Comparison of ENCODE assay signal across 15 cellular contexts in the genomic region with DNA sequence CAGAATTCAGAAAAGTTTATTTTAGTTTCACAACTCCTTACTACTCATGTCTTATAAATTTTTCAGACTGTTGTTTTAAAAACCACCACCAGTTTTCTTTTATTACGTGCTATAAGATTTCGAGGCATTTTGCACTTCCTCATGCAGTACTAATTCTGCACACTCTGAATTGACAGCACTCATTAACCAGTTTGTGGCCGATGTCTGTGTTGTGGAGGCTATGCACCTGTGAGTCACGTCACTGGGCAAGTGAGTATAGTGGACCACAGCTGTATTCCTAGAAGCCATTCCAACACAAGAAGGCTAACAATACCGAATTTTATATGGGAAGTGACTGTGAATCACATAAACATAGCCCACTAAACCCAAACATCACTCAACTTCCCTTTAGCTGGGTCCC. TPM values are rescaled to one million over a fixed set of nuclear protein-coding genes. Genes with fewer than 3 reads are reported as not detected.
DNase-seq lines count a peak whose midpoint lies in the region; TF ChIP-seq lines count a peak whose summit lies in the region.
"Had no signal": no experiment of that assay in that cellular context is flagged by ENCODE, and none has a peak within 500 bp of the region (broad histone marks: within the 10 kb centered on the region; RNA-seq: fewer than 3 reads in every experiment).

No MANE protein-coding gene starts in this region.

- H3K4me1 Mint-ChIP-seq in Caco-2 (ENCODE audit: low read depth, unreplicated experiment): peaks cover 11% of the 10 kb centered on the region
- H3K4me1 Mint-ChIP-seq: CD8-positive, alpha-beta memory T cell had no signal

- peak overlapping the region; percentile 96 for H3K27ac ChIP-seq in cingulate gyrus (ENCODE audit: low read depth, low read length)
- peak overlapping the region; percentile 85 for H3K27ac ChIP-seq in substantia nigra (ENCODE audit: low read depth, low read length, poor library complexity, severe bottlenecking)
- H3K27ac ChIP-seq in spleen: no peak overlapping the region
- no peak overlapping the region for H3K27ac ChIP-seq in mesendoderm (ENCODE audit: low read depth, low read length)
- H3K27ac ChIP-seq: BLaER1 treated with 17β-estradiol and CSF1 and Interleukin-3, amounts not matched to agents 10 nM and 100 nM; RWPE1 had no signal

- H3K79me1 ChIP-seq in mesendoderm (ENCODE audit: low read length): no peaks in the 10 kb centered on the region

- H4K8ac ChIP-seq in mesendoderm (ENCODE audit: low read depth, low read length): no peak overlapping the region

- H3K9ac ChIP-seq in mesendoderm (ENCODE audit: low read length): no peak overlapping the region
- H3K9ac ChIP-seq: BLaER1 treated with 17β-estradiol and CSF1 and Interleukin-3, amounts not matched to agents 10 nM and 100 nM had no signal

- H3K4me1 ChIP-seq in spleen (peaks cover under 1 to 32% (median 11%) of the 10 kb centered on the region in 6 donors), Caco-2 (peaks cover 8% of the 10 kb centered on the region), mesendoderm (ENCODE audit: control insufficient read depth, low read depth, low read length) (no peaks in the 10 kb centered on the region)
- H3K4me1 ChIP-seq: BLaER1 treated with 17β-estradiol and CSF1 and Interleukin-3, amounts not matched to agents 10 nM and 100 nM had no signal

- H3K27me3 ChIP-seq in MG63 (no peaks in the 10 kb centered on the region), spleen (replicated peaks in 1 of 7) (no peaks in the 10 kb centered on the region), Caco-2 (replicated peaks; ENCODE audit: control insufficient read depth, insufficient read depth, low read length) (no peaks in the 10 kb centered on the region), mesendoderm (ENCODE audit: insufficient read depth, low read length, poor library complexity) (no peaks in the 10 kb centered on the region)
- H3K27me3 ChIP-seq: BLaER1 treated with 17β-estradiol and CSF1 and Interleukin-3, amounts not matched to agents 10 nM and 100 nM had no signal

- H2BK120ac ChIP-seq in mesendoderm (ENCODE audit: low read depth, low read length): no peak overlapping the region

- H3K9me3 Mint-ChIP-seq in Caco-2 (ENCODE audit: unreplicated experiment): no peaks in the 10 kb centered on the region

- intact Hi-C loops in spleen (cut with DNase I; ENCODE audit: low total_unique reads) (loop anchor here (10.0 kb wide), 1 partner anchor 378 kb away; no protein-coding TSS in a partner anchor), Caco-2 (cut with micrococcal nuclease; ENCODE audit: unreplicated experiment) (loop anchor here (10.0 kb wide), 2 partner anchors 228 to 388 kb away; no protein-coding TSS in a partner anchor)

- no peak overlapping the region for H2AK5ac ChIP-seq in mesendoderm (ENCODE audit: low read length)

- H2BK15ac ChIP-seq in mesendoderm (replicated peaks; ENCODE audit: low read depth): no peak overlapping the region

- H3K9me3 ChIP-seq in MG63: no peaks in the 10 kb centered on the region
- no peaks in the 10 kb centered on the region for H3K9me3 ChIP-seq in spleen
- no peaks in the 10 kb centered on the region for H3K9me3 ChIP-seq in Caco-2
- H3K9me3 ChIP-seq: BLaER1 treated with 17β-estradiol and CSF1 and Interleukin-3, amounts not matched to agents 10 nM and 100 nM had no signal

- H3K56ac ChIP-seq in mesendoderm (ENCODE audit: low read length): no peak overlapping the region

- peaks cover 3% of the 10 kb centered on the region for H3K27me3 Mint-ChIP-seq in Caco-2 (ENCODE audit: insufficient read depth, unreplicated experiment)

- no peak overlapping the region for H2BK5ac ChIP-seq in mesendoderm (ENCODE audit: low read length)

- TF ChIP-seq POLR2A in spleen (IDR thresholded peaks at IDR 0.05): no peak

- no peak overlapping the region for H3K4ac ChIP-seq in mesendoderm (ENCODE audit: low read depth, low read length)

- no TSS peak for BruUV-seq in Caco-2 (replicated peaks; lab: Mats Ljungman, UMichigan)

- H3K27ac Mint-ChIP-seq in Caco-2 (ENCODE audit: unreplicated experiment): no peak overlapping the region
- H3K27ac Mint-ChIP-seq: CD8-positive, alpha-beta memory T cell; HFFc6 had no signal

- no peaks in the 10 kb centered on the region for H3K36me3 Mint-ChIP-seq in Caco-2 (ENCODE audit: insufficient read depth, unreplicated experiment)
- H3K36me3 Mint-ChIP-seq: CD8-positive, alpha-beta memory T cell had no signal

- H3K4me3 ChIP-seq in MG63 (no peak overlapping the region), spleen (no peak overlapping the region), Caco-2 (ENCODE audit: low read depth, low read length) (no peak overlapping the region), mesendoderm (ENCODE audit: low read length) (no peak overlapping the region)
- H3K4me3 ChIP-seq: BLaER1 treated with 17β-estradiol and CSF1 and Interleukin-3, amounts not matched to agents 10 nM and 100 nM had no signal

- H3K18ac ChIP-seq in mesendoderm (ENCODE audit: low read length): no peak overlapping the region

- WGBS in spleen, 5 donors: 54 to 62% (median 58%) methylated on average over 5 of the region's 5 CpGs
- WGBS in mesendoderm (ENCODE audit: extremely low coverage, insufficient coverage, low lambda C conversion rate): no CpG with 5 or more reads among the region's 5 CpGs

- H4K5ac ChIP-seq in mesendoderm (ENCODE audit: low read length): no peak overlapping the region

- TF ChIP-seq CTCF in spleen (IDR thresholded peaks at IDR 0.05 in 8 of 11, conservative IDR thresholded peaks at IDR 0.05 in 3 of 11) (no peak), Caco-2 (IDR thresholded peaks at IDR 0.05; ENCODE audit: insufficient read depth in 1 of 2, low read depth in 1 of 2, low read length in 1 of 2, severe bottlenecking in 1 of 2, unreplicated experiment in 1 of 2) (no peak)

- no peak overlapping the region for H3K23ac ChIP-seq in mesendoderm (ENCODE audit: low read length)

- H3K4me2 ChIP-seq in mesendoderm (ENCODE audit: low read length): no peak overlapping the region
- H3K4me2 ChIP-seq: BLaER1 treated with 17β-estradiol and CSF1 and Interleukin-3, amounts not matched to agents 10 nM and 100 nM had no signal

- no peak overlapping the region for H3K4me3 Mint-ChIP-seq in Caco-2 (ENCODE audit: unreplicated experiment)
- H3K4me3 Mint-ChIP-seq: CD8-positive, alpha-beta memory T cell; HFFc6 had no signal

- H3K36me3 ChIP-seq in MG63: no peaks in the 10 kb centered on the region
- no peaks in the 10 kb centered on the region for H3K36me3 ChIP-seq in spleen
- H3K36me3 ChIP-seq in Caco-2 (ENCODE audit: control insufficient read depth, insufficient read depth, low read length): no peaks in the 10 kb centered on the region
- H3K36me3 ChIP-seq in mesendoderm (ENCODE audit: control insufficient read depth, insufficient read depth, low read length): no peaks in the 10 kb centered on the region
- H3K36me3 ChIP-seq: BLaER1 treated with 17β-estradiol and CSF1 and Interleukin-3, amounts not matched to agents 10 nM and 100 nM had no signal

- CTCF ChIA-PET in Caco-2 (lab: Charles Lee): no interaction called here

- H3K79me2 ChIP-seq in mesendoderm (ENCODE audit: control insufficient read depth, insufficient read depth, low read length): no peaks in the 10 kb centered on the region

- DNase-seq in MG63 (peak; percentile 14), inferior parietal cortex (ENCODE audit: extremely low spot score) (peak; percentile 5), substantia nigra (lab: John Stamatoyannopoulos, UW) (no peak), spleen (no peak), HPDE6-E6E7 (ENCODE audit: extremely low spot score) (no peak), Caco-2 (no peak), mesendoderm (no peak)
- DNase-seq: CD8-positive, alpha-beta memory T cell; H7; HFFc6; NCI-H1048; NCI-H446 treated with DMSO at 0.1 percent for 48 hours had no signal

- POLR2A ChIA-PET in Caco-2 (lab: Charles Lee): no interaction called here

RNA-seq across cellular contexts. Expression of a gene that starts 21.0 kb away (rescaled TPM):
- total RNA-seq in MG63 (2014; rRNA removed; shearing (Covaris generic); ENCODE audit: low replicate concordance): 0.15 and 0.46 TPM in 2 replicates
- total RNA-seq in spleen (10 to 100 TPM in 6 of 7 donors, 1 to 10 TPM in 1; 8.3 to 34.9 (median 21.2) TPM), Caco-2 (2022) (1.8 and 2.6 TPM in 2 replicates)
- polyA plus RNA-seq in spleen: 1 to 10 TPM; 2.2 to 3.0 (median 2.4) TPM
- polyA plus RNA-seq in mesendoderm (2013, experiment 1 of 2): 6.6 TPM
- polyA plus RNA-seq in mesendoderm (2013, experiment 2 of 2): 7.1 TPM

Comparison
In these comparisons a context has a peak if more than half of its experiments do, and no peak if none do; other contexts are left out.
1. DNase-seq: peak in MG63 (single experiment) and inferior parietal cortex (single experiment); none in substantia nigra (0 of 49), spleen (single experiment), HPDE6-E6E7 (single experiment), Caco-2 (0 of 2) and mesendoderm (single experiment).
2. H3K27ac ChIP-seq: peak in cingulate gyrus (single experiment) and substantia nigra (single experiment); none in spleen (0 of 8) and mesendoderm (single experiment).